ENCODE assay signal across 2 cellular contexts in genomic region chr22:29117799-29118477, GRCh38.
TF ChIP-seq lines count a peak whose summit lies in the region.

No MANE protein-coding gene starts in this region.

TF ChIP-seq in K562, 482 proteins besides CTCF, POLR2A, EP300 and RAD21 (continued from another document):
- TF ChIP-seq EGR1 (conservative IDR thresholded peaks at IDR 0.05) (0 out of 2 replicates have a peak, but pooled peaks have one; percentile 4), MEIS2 (IDR thresholded peaks at IDR 0.05; ENCODE audit: partially characterized antibody) (peak; percentile 20), CEBPB (tag; IDR thresholded peaks at IDR 0.05) (0 out of 2 replicates have a peak, but pooled peaks have one; percentile 20), TRIM24 (IDR thresholded peaks at IDR 0.05) (peak in 1 of 2 experiments; percentile 25; a peak in 1 of 4 replicates), CEBPG (CRISPR knock-in tag; IDR thresholded peaks at IDR 0.05) (0 out of 2 replicates have a peak, but pooled peaks have one; percentile 29), CEBPG (tag; conservative IDR thresholded peaks at IDR 0.05 in 1 of 2, IDR thresholded peaks at IDR 0.05 in 1 of 2) (peak in 1 of 2 experiments; percentile 45; a peak in 2 of 4 replicates), CHD1 (IDR thresholded peaks at IDR 0.05; ENCODE audit: low read length) (no peak)
- TF ChIP-seq, protein P1, sequence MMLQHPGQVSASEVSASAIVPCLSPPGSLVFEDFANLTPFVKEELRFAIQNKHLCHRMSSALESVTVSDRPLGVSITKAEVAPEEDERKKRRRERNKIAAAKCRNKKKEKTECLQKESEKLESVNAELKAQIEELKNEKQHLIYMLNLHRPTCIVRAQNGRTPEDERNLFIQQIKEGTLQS (IDR thresholded peaks at IDR 0.05): peak; percentile 16; the same call in 1 of the 2 replicates
- TF ChIP-seq, protein P1 (CRISPR knock-in tag; conservative IDR thresholded peaks at IDR 0.05): no peak
- TF ChIP-seq, protein P2, sequence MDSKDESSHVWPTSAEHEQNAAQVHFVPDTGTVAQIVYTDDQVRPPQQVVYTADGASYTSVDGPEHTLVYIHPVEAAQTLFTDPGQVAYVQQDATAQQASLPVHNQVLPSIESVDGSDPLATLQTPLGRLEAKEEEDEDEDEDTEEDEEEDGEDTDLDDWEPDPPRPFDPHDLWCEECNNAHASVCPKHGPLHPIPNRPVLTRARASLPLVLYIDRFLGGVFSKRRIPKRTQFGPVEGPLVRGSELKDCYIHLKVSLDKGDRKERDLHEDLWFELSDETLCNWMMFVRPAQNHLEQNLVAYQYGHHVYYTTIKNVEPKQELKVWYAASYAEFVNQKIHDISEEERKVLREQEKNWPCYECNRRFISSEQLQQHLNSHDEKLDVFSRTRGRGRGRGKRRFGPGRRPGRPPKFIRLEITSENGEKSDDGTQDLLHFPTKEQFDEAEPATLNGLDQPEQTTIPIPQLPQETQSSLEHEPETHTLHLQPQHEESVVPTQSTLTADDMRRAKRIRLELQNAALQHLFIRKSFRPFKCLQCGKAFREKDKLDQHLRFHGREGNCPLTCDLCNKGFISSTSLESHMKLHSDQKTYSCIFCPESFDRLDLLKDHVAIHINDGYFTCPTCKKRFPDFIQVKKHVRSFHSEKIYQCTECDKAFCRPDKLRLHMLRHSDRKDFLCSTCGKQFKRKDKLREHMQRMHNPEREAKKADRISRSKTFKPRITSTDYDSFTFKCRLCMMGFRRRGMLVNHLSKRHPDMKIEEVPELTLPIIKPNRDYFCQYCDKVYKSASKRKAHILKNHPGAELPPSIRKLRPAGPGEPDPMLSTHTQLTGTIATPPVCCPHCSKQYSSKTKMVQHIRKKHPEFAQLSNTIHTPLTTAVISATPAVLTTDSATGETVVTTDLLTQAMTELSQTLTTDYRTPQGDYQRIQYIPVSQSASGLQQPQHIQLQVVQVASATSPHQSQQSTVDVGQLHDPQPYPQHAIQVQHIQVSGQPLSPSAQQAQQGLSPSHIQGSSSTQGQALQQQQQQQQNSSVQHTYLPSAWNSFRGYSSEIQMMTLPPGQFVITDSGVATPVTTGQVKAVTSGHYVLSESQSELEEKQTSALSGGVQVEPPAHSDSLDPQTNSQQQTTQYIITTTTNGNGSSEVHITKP (IDR thresholded peaks at IDR 0.05; ENCODE audit: partially characterized antibody): no peak
TF ChIP-seq in K562: peak in this region for 7.

TF ChIP-seq in SK-N-SH treated with all-trans-retinoic acid at 6 μM for 48 hours, 23 proteins besides CTCF, POLR2A, EP300 and RAD21 (continued from another document):
- TF ChIP-seq, protein P3, sequence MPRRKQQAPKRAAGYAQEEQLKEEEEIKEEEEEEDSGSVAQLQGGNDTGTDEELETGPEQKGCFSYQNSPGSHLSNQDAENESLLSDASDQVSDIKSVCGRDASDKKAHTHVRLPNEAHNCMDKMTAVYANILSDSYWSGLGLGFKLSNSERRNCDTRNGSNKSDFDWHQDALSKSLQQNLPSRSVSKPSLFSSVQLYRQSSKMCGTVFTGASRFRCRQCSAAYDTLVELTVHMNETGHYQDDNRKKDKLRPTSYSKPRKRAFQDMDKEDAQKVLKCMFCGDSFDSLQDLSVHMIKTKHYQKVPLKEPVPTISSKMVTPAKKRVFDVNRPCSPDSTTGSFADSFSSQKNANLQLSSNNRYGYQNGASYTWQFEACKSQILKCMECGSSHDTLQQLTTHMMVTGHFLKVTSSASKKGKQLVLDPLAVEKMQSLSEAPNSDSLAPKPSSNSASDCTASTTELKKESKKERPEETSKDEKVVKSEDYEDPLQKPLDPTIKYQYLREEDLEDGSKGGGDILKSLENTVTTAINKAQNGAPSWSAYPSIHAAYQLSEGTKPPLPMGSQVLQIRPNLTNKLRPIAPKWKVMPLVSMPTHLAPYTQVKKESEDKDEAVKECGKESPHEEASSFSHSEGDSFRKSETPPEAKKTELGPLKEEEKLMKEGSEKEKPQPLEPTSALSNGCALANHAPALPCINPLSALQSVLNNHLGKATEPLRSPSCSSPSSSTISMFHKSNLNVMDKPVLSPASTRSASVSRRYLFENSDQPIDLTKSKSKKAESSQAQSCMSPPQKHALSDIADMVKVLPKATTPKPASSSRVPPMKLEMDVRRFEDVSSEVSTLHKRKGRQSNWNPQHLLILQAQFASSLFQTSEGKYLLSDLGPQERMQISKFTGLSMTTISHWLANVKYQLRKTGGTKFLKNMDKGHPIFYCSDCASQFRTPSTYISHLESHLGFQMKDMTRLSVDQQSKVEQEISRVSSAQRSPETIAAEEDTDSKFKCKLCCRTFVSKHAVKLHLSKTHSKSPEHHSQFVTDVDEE (CRISPR knock-in tag; IDR thresholded peaks at IDR 0.05): no peak
- TF ChIP-seq CREB5 (CRISPR knock-in tag; IDR thresholded peaks at IDR 0.05; ENCODE audit: low read depth) (no peak), ZFP30 (CRISPR knock-in tag; IDR thresholded peaks at IDR 0.05) (no peak), ZNF565 (CRISPR knock-in tag; conservative IDR thresholded peaks at IDR 0.05; ENCODE audit: low read depth) (no peak), ZC3H10 (CRISPR knock-in tag; IDR thresholded peaks at IDR 0.05) (no peak), CSDC2 (CRISPR knock-in tag; IDR thresholded peaks at IDR 0.05) (no peak)
- TF ChIP-seq, protein P4, sequence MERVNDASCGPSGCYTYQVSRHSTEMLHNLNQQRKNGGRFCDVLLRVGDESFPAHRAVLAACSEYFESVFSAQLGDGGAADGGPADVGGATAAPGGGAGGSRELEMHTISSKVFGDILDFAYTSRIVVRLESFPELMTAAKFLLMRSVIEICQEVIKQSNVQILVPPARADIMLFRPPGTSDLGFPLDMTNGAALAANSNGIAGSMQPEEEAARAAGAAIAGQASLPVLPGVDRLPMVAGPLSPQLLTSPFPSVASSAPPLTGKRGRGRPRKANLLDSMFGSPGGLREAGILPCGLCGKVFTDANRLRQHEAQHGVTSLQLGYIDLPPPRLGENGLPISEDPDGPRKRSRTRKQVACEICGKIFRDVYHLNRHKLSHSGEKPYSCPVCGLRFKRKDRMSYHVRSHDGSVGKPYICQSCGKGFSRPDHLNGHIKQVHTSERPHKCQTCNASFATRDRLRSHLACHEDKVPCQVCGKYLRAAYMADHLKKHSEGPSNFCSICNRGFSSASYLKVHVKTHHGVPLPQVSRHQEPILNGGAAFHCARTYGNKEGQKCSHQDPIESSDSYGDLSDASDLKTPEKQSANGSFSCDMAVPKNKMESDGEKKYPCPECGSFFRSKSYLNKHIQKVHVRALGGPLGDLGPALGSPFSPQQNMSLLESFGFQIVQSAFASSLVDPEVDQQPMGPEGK (CRISPR knock-in tag; IDR thresholded peaks at IDR 0.05; ENCODE audit: borderline replicate concordance): no peak
